33 cellular contexts compared by ENCODE assay signal in the genomic region with DNA sequence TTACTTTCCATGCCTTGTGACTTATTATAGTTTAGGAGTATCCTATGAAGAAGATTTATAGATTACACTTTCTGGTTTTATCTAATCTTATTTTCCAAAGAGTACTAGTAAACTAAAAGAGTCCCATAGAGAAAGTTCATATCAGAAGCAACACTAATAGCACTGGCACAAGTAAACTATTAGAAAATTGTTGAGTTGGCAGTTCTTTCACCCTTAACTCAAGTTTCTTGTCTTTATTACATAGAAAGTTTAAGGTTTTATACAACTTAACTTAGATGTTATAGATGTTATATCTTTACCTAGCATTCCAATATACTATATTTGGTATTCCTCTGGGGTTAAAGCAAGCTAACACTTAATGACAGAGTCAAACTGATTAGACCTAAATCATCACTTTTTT.
"Had no signal": no experiment of that assay in that cellular context is flagged by ENCODE, and none has a peak within 500 bp of the region (broad histone marks: within the 10 kb centered on the region; RNA-seq: fewer than 3 reads in every experiment).

No MANE protein-coding gene starts in this region.

- DNase-seq: activated effector memory CD4-positive, alpha-beta T cell treated with anti-CD3 and anti-CD28 coated beads, Interleukin-2, amount 50 U/mL, for 16 hours; activated effector memory CD4-positive, alpha-beta T cell treated with Interleukin-2 at 50 U/mL for 16 hours; activated gamma-delta T cell; activated gamma-delta T cell treated with Interleukin-2 at 50 U/mL for 16 hours; activated naive CD4-positive, alpha-beta T cell; activated naive CD4-positive, alpha-beta T cell treated with anti-CD3 and anti-CD28 coated beads for 36 hours; activated naive CD4-positive, alpha-beta T cell treated with anti-CD3 and anti-CD28 coated beads, Interleukin-2, amount 10 ng/mL, durations not matched to agents 7 days and 5 days; activated naive CD4-positive, alpha-beta T cell treated with anti-CD3 and anti-CD28 coated beads, Interleukin-2, amount 50 U/mL, for 16 hours; activated naive CD4-positive, alpha-beta T cell treated with Interleukin-2 at 50 U/mL for 16 hours; activated naive CD8-positive, alpha-beta T cell treated with anti-CD3 and anti-CD28 coated beads for 36 hours; activated naive CD8-positive, alpha-beta T cell treated with anti-CD3 and anti-CD28 coated beads, Interleukin-2, amount 10 ng/mL, durations not matched to agents 7 days and 5 days; activated naive CD8-positive, alpha-beta T cell treated with anti-CD3 and anti-CD28 coated beads, Interleukin-2, amount 50 U/mL, for 24 hours; activated T-cell treated with anti-CD3 and anti-CD28 coated beads, Interleukin-2, amount 50 U/mL, for 24 hours; activated T-cell treated with anti-CD3 and anti-CD28 coated beads, Interleukin-2, amount 50 U/mL, for 4 hours; activated T-cell treated with anti-CD3 and anti-CD28 coated beads, Interleukin-2, amount 50 U/mL, for 48 hours; activated T-cell treated with anti-CD3 and anti-CD28 coated beads, Interleukin-2, amount 50 U/mL, for 72 hours; adrenal gland; amniotic stem cell; amygdala; anterior cingulate cortex; aorta; body of pancreas; brain microvascular endothelial cell; caudate nucleus; central memory CD4-positive, alpha-beta T cell; cerebellar nuclear complex had no signal

- H3K36me3 ChIP-seq: adrenal gland, ascending aorta, brain microvascular endothelial cell, breast epithelium, cardiac muscle cell had no signal

- H3K9me3 ChIP-seq: ascending aorta, body of pancreas, breast epithelium had no signal

- ATAC-seq: activated naive CD4-positive, alpha-beta T cell treated with anti-CD3 and anti-CD28 coated beads, Interleukin-2, amount 50 U/mL, for 72 hours; activated naive CD8-positive, alpha-beta T cell treated with anti-CD3 and anti-CD28 coated beads, Interleukin-2, amount 50 U/mL, for 24 hours; activated T-cell treated with anti-CD3 and anti-CD28 coated beads, Interleukin-2, amount 50 U/mL, for 4 hours; activated T-cell treated with anti-CD3 and anti-CD28 coated beads, Interleukin-2, amount 50 U/mL, for 72 hours; activated T-helper 17 cell treated with anti-CD3 and anti-CD28 coated beads, Interleukin-2, amount 50 U/mL, for 72 hours; body of pancreas had no signal

- H3K27ac ChIP-seq: adrenal gland, ascending aorta, body of pancreas, brain microvascular endothelial cell, breast epithelium, cardiac muscle cell had no signal

- H3K4me1 ChIP-seq: adrenal gland, ascending aorta, body of pancreas, breast epithelium had no signal

- H3K4me3 ChIP-seq: adrenal gland, ascending aorta, body of pancreas, breast epithelium, cardiac muscle cell had no signal

- H3K27me3 ChIP-seq: adrenal gland, ascending aorta, body of pancreas, brain microvascular endothelial cell, breast epithelium, cardiac muscle cell had no signal

- FAIRE-seq: astrocyte, bronchial epithelial cell had no signal
